In the genomic region with DNA sequence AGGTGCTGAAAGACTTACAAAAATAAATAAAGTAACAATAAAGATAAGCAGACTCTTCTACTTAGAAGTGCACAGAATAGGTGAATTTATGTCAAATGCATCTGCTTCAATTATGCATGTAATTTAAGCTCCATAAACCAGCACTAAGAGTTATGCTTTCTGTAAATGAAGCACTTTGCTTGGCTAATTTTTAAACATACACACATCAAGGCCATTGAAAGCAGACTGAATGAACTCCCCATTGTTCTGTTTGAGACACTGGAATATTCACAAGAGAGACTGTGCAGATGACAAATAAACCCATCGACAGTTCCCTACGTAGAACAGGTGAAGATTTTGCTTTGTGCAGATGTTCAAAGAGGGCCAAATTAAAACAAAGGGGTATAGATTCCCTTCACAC, we compare ENCODE assay signal across 15 cellular contexts.
A peak's percentile ranks its signal among the peaks of the same experiment; 100 is the strongest.
DNase-seq lines count a peak whose midpoint lies in the region; ATAC-seq and TF ChIP-seq lines count a peak whose summit lies in the region.
"Had no signal": no experiment of that assay in that cellular context is flagged by ENCODE, and none has a peak within 500 bp of the region (broad histone marks: within the 10 kb centered on the region; RNA-seq: fewer than 3 reads in every experiment).

No MANE protein-coding gene starts in this region.

- intact Hi-C loops in left cardiac atrium (cut with DNase I) = loop anchor here (10.0 kb wide), 2 partner anchors 137 to 433 kb away; partner anchors contain the start of gene PID1 (in 1 of the 2)

- H3K36me3 Mint-ChIP-seq in chondrocyte (ENCODE audit: low read depth) = no peaks in the 10 kb centered on the region

- peaks cover 7% of the 10 kb centered on the region for H3K9me3 Mint-ChIP-seq in chondrocyte (ENCODE audit: low read depth)

- H3K4me3 Mint-ChIP-seq in chondrocyte (ENCODE audit: unreplicated experiment) = no peak overlapping the region
- H3K4me3 Mint-ChIP-seq: GM23338 had no signal

- peaks cover 3% of the 10 kb centered on the region for H3K27me3 Mint-ChIP-seq in chondrocyte (ENCODE audit: low read depth)

- TF ChIP-seq CTCF in chondrocyte (IDR thresholded peaks at IDR 0.05) = no peak

- no peak overlapping the region for H3K27ac Mint-ChIP-seq in chondrocyte (ENCODE audit: unreplicated experiment)
- H3K27ac Mint-ChIP-seq: GM23338 had no signal

- DNase-seq in NCI-H187 treated with DMSO at 0.1 percent for 48 hours (lab: John Stamatoyannopoulos, UW) (peak; percentile 12), NCI-H187 (lab: John Stamatoyannopoulos, UW) (no peak), NCI-H2081 treated with DMSO at 0.1 percent for 48 hours (lab: John Stamatoyannopoulos, UW) (peak; percentile 33), NCI-H774 (lab: John Stamatoyannopoulos, UW) (peak; percentile 26), pons (ENCODE audit: low spot score) (peak; percentile 44), HK-2 (ENCODE audit: unreplicated experiment) (no peak), chondrocyte (ENCODE audit: low spot score) (no peak), left cardiac atrium (no peak)
- DNase-seq: 8988T, DMS153, GDM1, HCEC 1CT, NCI-H1092 treated with DMSO at 0.1 percent for 48 hours, NCI-H510A had no signal

- H3K4me1 Mint-ChIP-seq in chondrocyte (ENCODE audit: low read depth) = peaks cover 12% of the 10 kb centered on the region
- H3K4me1 Mint-ChIP-seq: GM23338 had no signal

- no peak for ATAC-seq in left cardiac atrium
- ATAC-seq: GM23338 had no signal

Comparison
In these comparisons a context has a peak if more than half of its experiments do, and no peak if none do; other contexts are left out.
1. DNase-seq: peak in NCI-H187 treated with DMSO at 0.1 percent for 48 hours (single experiment), NCI-H2081 treated with DMSO at 0.1 percent for 48 hours (single experiment), NCI-H774 (single experiment) and pons (single experiment); none in NCI-H187 (0 of 2), HK-2 (single experiment), chondrocyte (single experiment) and left cardiac atrium (single experiment).